12 cellular contexts compared by ENCODE assay signal in the genomic region with DNA sequence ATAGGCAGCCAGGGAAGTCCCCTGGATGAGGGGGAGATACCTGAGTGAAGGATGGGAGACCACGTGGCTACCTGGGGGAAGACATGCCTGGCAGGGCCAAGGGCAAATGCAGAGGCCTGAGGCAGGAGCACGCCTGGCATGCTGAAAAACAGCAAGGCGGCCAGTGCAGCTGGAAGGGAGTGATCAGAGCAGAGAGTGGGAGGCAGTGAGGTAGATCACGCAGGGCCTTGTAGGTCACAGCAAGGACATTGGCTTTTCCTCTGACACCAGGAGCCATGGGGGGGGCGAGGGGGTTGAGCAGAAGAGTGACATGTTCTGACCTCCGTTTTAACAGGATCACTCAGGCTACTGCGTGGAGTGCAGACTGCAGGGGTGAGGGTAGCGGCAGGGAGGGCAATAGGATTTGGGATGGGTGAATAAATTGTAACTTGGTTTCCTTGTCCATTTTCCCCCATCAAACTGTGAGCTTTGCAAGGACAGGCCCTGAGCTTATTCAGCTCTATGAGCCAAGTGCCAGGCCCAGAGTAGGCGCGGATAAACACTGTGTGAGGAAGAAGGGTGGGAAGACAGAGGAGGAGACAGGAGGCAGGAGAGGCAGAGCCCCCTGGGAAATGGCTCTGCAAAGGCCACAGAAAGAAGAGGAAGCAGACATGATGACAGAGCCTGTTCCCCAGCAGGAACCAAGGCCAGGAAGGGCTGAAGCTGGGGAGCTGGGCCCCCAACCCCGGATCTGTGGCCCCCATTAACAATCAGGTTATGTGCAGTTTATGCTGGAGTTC. TPM values are rescaled to one million over a fixed set of nuclear protein-coding genes. Genes with fewer than 3 reads are reported as not detected.
A peak's percentile ranks its signal among the peaks of the same experiment; 100 is the strongest.
DNase-seq lines count a peak whose midpoint lies in the region; ATAC-seq and TF ChIP-seq lines count a peak whose summit lies in the region.
"Had no signal": no experiment of that assay in that cellular context is flagged by ENCODE, and none has a peak within 500 bp of the region (broad histone marks: within the 10 kb centered on the region; RNA-seq: fewer than 3 reads in every experiment).

No MANE protein-coding gene starts in this region.

- TF ChIP-seq POLR2A in esophagus squamous epithelium (IDR thresholded peaks at IDR 0.05) = no peak

- H3K4me1 ChIP-seq in esophagus squamous epithelium (peaks cover 28 to 50% (median 33%) of the 10 kb centered on the region in 3 donors), SJCRH30 (peaks cover 6% of the 10 kb centered on the region)

- H3K27ac ChIP-seq in esophagus squamous epithelium = peak overlapping the region in 3 of 4 donors; percentile 67 to 83 (median 72)
- H3K27ac ChIP-seq in SJCRH30 = no peak overlapping the region
- H3K27ac ChIP-seq: 22Rv1 had no signal

- H3K4me3 ChIP-seq in esophagus squamous epithelium = no peak overlapping the region
- H3K4me3 ChIP-seq in SJCRH30 = no peak overlapping the region

- TF ChIP-seq CTCF in esophagus squamous epithelium (IDR thresholded peaks at IDR 0.05) = no peak

- H3K27me3 ChIP-seq in esophagus squamous epithelium = no peaks in the 10 kb centered on the region
- H3K27me3 ChIP-seq in SJCRH30 = no peaks in the 10 kb centered on the region

- intact Hi-C loops in esophagus squamous epithelium (cut with DNase I) = no loop called here

- 59 to 66% methylated on average over 10 to 11 of the region's 11 CpGs for WGBS in esophagus squamous epithelium, 2 donors

- peak; percentile 26 for DNase-seq in DMS153 (lab: John Stamatoyannopoulos, UW)
- no peak for DNase-seq in DMS153 treated with DMSO at 0.1 percent for 48 hours (lab: John Stamatoyannopoulos, UW; ENCODE audit: unreplicated experiment)
- peak; percentile 41 for DNase-seq in NCI-H69 (lab: John Stamatoyannopoulos, UW)
- DNase-seq in esophagus squamous epithelium (lab: John Stamatoyannopoulos, UW) = no peak
- peak; percentile 52 for DNase-seq in retina
- DNase-seq in NCI-H510A treated with DMSO at 0.1 percent for 48 hours (lab: John Stamatoyannopoulos, UW) = no peak
- DNase-seq in SJCRH30 = no peak
- DNase-seq: activated CD8-positive, alpha-beta memory T cell treated with anti-CD3 and anti-CD28 coated beads, Interleukin-2, amount 50 U/mL, for 48 hours; NCI-H1092 treated with DMSO at 0.1 percent for 48 hours; SIG-M5 had no signal

- H3K9me3 ChIP-seq in esophagus squamous epithelium = no peaks in the 10 kb centered on the region
- H3K9me3 ChIP-seq in SJCRH30 (replicated peaks) = no peaks in the 10 kb centered on the region

- ATAC-seq in GM21390 (IDR thresholded peaks at IDR 0.05; ENCODE audit: unreplicated experiment) = no peak

- H3K36me3 ChIP-seq in esophagus squamous epithelium (no peaks in the 10 kb centered on the region), SJCRH30 (no peaks in the 10 kb centered on the region)

RNA-seq across cellular contexts. Expression of a gene that starts 16.7 kb away (rescaled TPM):
- 100 to 1,000 TPM in 1 of 4 donors, 10 to 100 TPM in 2, 1 to 10 TPM in 1; 4.0 to 194 (median 13.6) TPM for total RNA-seq in esophagus squamous epithelium
- total RNA-seq in SJCRH30 (2014; rRNA removed; shearing (Covaris generic)) = 5.8 and 6.8 TPM in 2 replicates

RNA-seq across cellular contexts. Expression of a gene that starts 20.4 kb away (rescaled TPM):
- 10 to 100 TPM in 2 of 4 donors, 1 to 10 TPM in 2; 1.2 to 12.4 (median 7.5) TPM for total RNA-seq in esophagus squamous epithelium
- not detected in 2 replicates for total RNA-seq in SJCRH30 (2014; rRNA removed; shearing (Covaris generic))

RNA-seq across cellular contexts. Expression of a gene that starts 51.4 kb away (rescaled TPM):
- 100 to 1,000 TPM in 1 of 4 donors, 10 to 100 TPM in 3; 22.2 to 112 (median 30.6) TPM for total RNA-seq in esophagus squamous epithelium
- 29.7 and 30.6 TPM in 2 replicates for total RNA-seq in SJCRH30 (2014; rRNA removed; shearing (Covaris generic))

Comparison
In these comparisons a context has a peak if more than half of its experiments do, and no peak if none do; other contexts are left out.
1. DNase-seq: peak in DMS153 (single experiment), NCI-H69 (single experiment) and retina (single experiment); none in DMS153 treated with DMSO at 0.1 percent for 48 hours (single experiment), esophagus squamous epithelium (single experiment), NCI-H510A treated with DMSO at 0.1 percent for 48 hours (single experiment) and SJCRH30 (0 of 2).